In genomic region chr4:78818530-78818929, GRCh38 we compare ENCODE assay signal across 15 cellular contexts. TPM values are rescaled to one million over a fixed set of nuclear protein-coding genes. Genes with fewer than 3 reads are reported as not detected.
DNase-seq lines count a peak whose midpoint lies in the region; ATAC-seq and TF ChIP-seq lines count a peak whose summit lies in the region.
"Had no signal": no experiment of that assay in that cellular context is flagged by ENCODE, and none has a peak within 500 bp of the region (broad histone marks: within the 10 kb centered on the region; RNA-seq: fewer than 3 reads in every experiment).

No MANE protein-coding gene starts in this region.

- no peak overlapping the region for H2BK15ac ChIP-seq in mesendoderm (replicated peaks; ENCODE audit: low read depth)

- no peak overlapping the region for H3K4me3 ChIP-seq in fibroblast of villous mesenchyme (ENCODE audit: low read depth, low read length)
- H3K4me3 ChIP-seq in mesendoderm (ENCODE audit: low read length): no peak overlapping the region
- H3K4me3 ChIP-seq: BLaER1, GM23338 had no signal

- H3K79me1 ChIP-seq in mesendoderm (ENCODE audit: low read length): peaks cover 6% of the 10 kb centered on the region

- ATAC-seq in GM21526 (IDR thresholded peaks at IDR 0.05; ENCODE audit: low FRiP score, unreplicated experiment): no peak
- ATAC-seq: GM23338, HepG2 had no signal

- H3K56ac ChIP-seq in mesendoderm (ENCODE audit: low read length): no peak overlapping the region

- no peak overlapping the region for H2BK5ac ChIP-seq in mesendoderm (ENCODE audit: low read length)

- no peaks in the 10 kb centered on the region for H3K36me3 ChIP-seq in mesendoderm (ENCODE audit: control insufficient read depth, insufficient read depth, low read length)

- no peak overlapping the region for H3K18ac ChIP-seq in mesendoderm (ENCODE audit: low read length)

- no CpG with 5 or more reads among the region's 4 CpGs for WGBS in mesendoderm (ENCODE audit: extremely low coverage, insufficient coverage, low lambda C conversion rate)

- H2BK120ac ChIP-seq in mesendoderm (ENCODE audit: low read depth, low read length): no peak overlapping the region

- no peak overlapping the region for H2AK5ac ChIP-seq in mesendoderm (ENCODE audit: low read length)

- H3K27ac ChIP-seq in mesendoderm (ENCODE audit: low read depth, low read length): no peak overlapping the region
- H3K27ac ChIP-seq: BLaER1 had no signal

- H3K79me2 ChIP-seq in mesendoderm (ENCODE audit: control insufficient read depth, insufficient read depth, low read length): peaks cover 2% of the 10 kb centered on the region

- H4K5ac ChIP-seq in mesendoderm (ENCODE audit: low read length): no peak overlapping the region

- no peak overlapping the region for H4K8ac ChIP-seq in mesendoderm (ENCODE audit: low read depth, low read length)

- DNase-seq in COLO829 (ENCODE audit: low spot score) (peak; percentile 10), M059J (ENCODE audit: low read depth) (peak; percentile 7), fibroblast of villous mesenchyme (ENCODE audit: low read depth) (peak; percentile 24), mesendoderm (peak; percentile 8), SIG-M5 treated with dmso at 0.1 percent for 504 hours (lab: John Stamatoyannopoulos, UW; ENCODE audit: unreplicated experiment) (no peak), GDM1 (lab: John Stamatoyannopoulos, UW) (no peak)
- DNase-seq: 8988T; AML-193; CD8-positive, alpha-beta memory T cell; DMS53; H9 had no signal

- TF ChIP-seq CTCF in fibroblast of villous mesenchyme (IDR thresholded peaks at IDR 0.05; ENCODE audit: insufficient read depth, low read depth, low read length): no peak

- H3K4ac ChIP-seq in mesendoderm (ENCODE audit: low read depth, low read length): no peak overlapping the region

- no peak overlapping the region for H3K4me2 ChIP-seq in mesendoderm (ENCODE audit: low read length)
- H3K4me2 ChIP-seq: BLaER1, GM23338 had no signal

- H3K23ac ChIP-seq in mesendoderm (ENCODE audit: low read length): no peak overlapping the region

- H3K27me3 ChIP-seq in mesendoderm (ENCODE audit: insufficient read depth, low read length, poor library complexity): no peaks in the 10 kb centered on the region
- H3K27me3 ChIP-seq: BLaER1 had no signal

- H3K9ac ChIP-seq in mesendoderm (ENCODE audit: low read length): no peak overlapping the region
- H3K9ac ChIP-seq: BLaER1 had no signal

- no peaks in the 10 kb centered on the region for H3K4me1 ChIP-seq in mesendoderm (ENCODE audit: control insufficient read depth, low read depth, low read length)
- H3K4me1 ChIP-seq: BLaER1 had no signal

RNA-seq across cellular contexts. Expression of gene BMP2K, which starts 42.4 kb away (rescaled TPM):
- total RNA-seq in M059J (2014; rRNA removed; shearing (Covaris generic)): 14.1 and 26.5 TPM in 2 replicates
- total RNA-seq in fibroblast of villous mesenchyme: 92.1 and 173 TPM in 2 replicates
- 23.0 TPM for polyA plus RNA-seq in mesendoderm (2013, experiment 1 of 2)
- polyA plus RNA-seq in mesendoderm (2013, experiment 2 of 2): 20.7 TPM

Comparison
In these comparisons a context has a peak if more than half of its experiments do, and no peak if none do; other contexts are left out.
1. DNase-seq: peak in COLO829 (single experiment), M059J (single experiment), fibroblast of villous mesenchyme (single experiment) and mesendoderm (single experiment); none in SIG-M5 treated with dmso at 0.1 percent for 504 hours (single experiment) and GDM1 (single experiment).